11 cellular contexts compared by ENCODE assay signal in the genomic region with DNA sequence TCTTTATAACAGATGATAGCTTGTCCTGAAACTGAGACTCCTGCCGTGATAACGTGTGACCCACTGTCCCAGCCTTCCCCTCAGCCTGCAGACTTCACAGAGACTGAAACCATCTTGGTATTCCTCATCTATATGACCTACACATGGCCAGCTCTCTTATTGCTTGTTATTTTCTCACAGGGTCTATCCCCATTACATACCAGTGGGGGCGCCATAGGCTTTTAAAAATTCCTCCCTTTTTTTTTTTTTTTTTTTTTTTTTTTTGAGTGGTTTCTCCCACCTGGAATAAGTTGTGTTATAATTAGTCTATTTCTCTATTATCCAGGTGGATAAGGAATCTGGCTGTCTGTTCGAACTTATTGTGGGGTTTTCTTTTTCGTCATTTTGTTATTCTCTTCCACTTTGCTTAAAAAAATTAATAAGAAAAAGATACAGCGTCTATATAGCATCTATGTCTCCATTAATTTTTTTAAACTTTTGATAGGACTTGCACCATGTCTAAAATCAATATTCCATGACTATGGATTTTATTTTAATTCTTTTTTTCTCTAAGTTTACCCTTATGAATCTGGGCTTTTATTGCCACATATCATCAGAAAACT. TPM values are rescaled to one million over a fixed set of nuclear protein-coding genes. Genes with fewer than 3 reads are reported as not detected.
DNase-seq lines count a peak whose midpoint lies in the region; ATAC-seq, FAIRE-seq and TF ChIP-seq lines count a peak whose summit lies in the region.
"Had no signal": no experiment of that assay in that cellular context is flagged by ENCODE, and none has a peak within 500 bp of the region (broad histone marks: within the 10 kb centered on the region; RNA-seq: fewer than 3 reads in every experiment).

No MANE protein-coding gene starts in this region.

- no peak for TF ChIP-seq POLR2A in HepG2 (IDR thresholded peaks at IDR 0.05; ENCODE audit: insufficient read depth in 1 of 2, low read depth in 2 of 2, low read length in 2 of 2)

- peak; percentile 73 for ATAC-seq in HepG2
- ATAC-seq in GM19395 (IDR thresholded peaks at IDR 0.05; ENCODE audit: unreplicated experiment) = no peak
- no peak for ATAC-seq in HG03095 (IDR thresholded peaks at IDR 0.05; ENCODE audit: unreplicated experiment)
- ATAC-seq: activated CD8-positive, alpha-beta memory T cell treated with anti-CD3 and anti-CD28 coated beads, Interleukin-2, amount 10 ng/mL, durations not matched to agents 7 days and 5 days had no signal

- TF ChIP-seq EP300 in HepG2 (IDR thresholded peaks at IDR 0.05; ENCODE audit: low read depth in 2 of 2, low read length in 2 of 2) (no peak), HepG2 (CRISPR knock-in tag; IDR thresholded peaks at IDR 0.05; ENCODE audit: borderline replicate concordance) (no peak)

- POLR2A ChIA-PET in HepG2 (lab: Yijun Ruan, JAX) = no interaction called here

- WGBS in HepG2 (ENCODE audit: low lambda C conversion rate) = 70% methylated on average over 6 of the region's 6 CpGs

- H3K27ac ChIP-seq in WERI-Rb-1 = no peak overlapping the region
- no peak overlapping the region for H3K27ac ChIP-seq in HepG2 (ENCODE audit: extremely low read length, insufficient read depth, low read length)

- in situ Hi-C loops in Caki2 (cut with HindIII; ENCODE audit: low pct_unique_long_range_greater_than_20kb, low sequenced_read_pairs) = no loop called here
- in situ Hi-C loops in HepG2 (cut with HindIII; ENCODE audit: extremely low pct_ligation_motif_present, low pct_unique_long_range_greater_than_20kb) = no loop called here

- H4K20me1 ChIP-seq in HepG2 (ENCODE audit: insufficient read depth, low read length) = no peaks in the 10 kb centered on the region

- H2AFZ ChIP-seq in HepG2 (ENCODE audit: low read length) = no peak overlapping the region

- no peaks in the 10 kb centered on the region for H3K79me2 ChIP-seq in HepG2 (ENCODE audit: insufficient read depth, low read length)

- CTCF ChIA-PET in HepG2 (lab: Yijun Ruan, JAX; ENCODE audit: low intra/inter-chr PET ratio, low total read pairs) = interaction anchor here (1.2 kb wide), 2 partner anchors 159 to 762 kb away, joined by 3 to 8 read pairs; no protein-coding TSS in a partner anchor

- intact Hi-C loops in HepG2 (cut with micrococcal nuclease; ENCODE audit: unreplicated experiment) = loop anchor here (5.0 kb wide), 1 partner anchor 761 kb away; no protein-coding TSS in a partner anchor

- H3K4me1 ChIP-seq in HepG2 (ENCODE audit: insufficient read depth, low read length) = no peaks in the 10 kb centered on the region

- TF ChIP-seq CTCF in WERI-Rb-1 (IDR thresholded peaks at IDR 0.05; ENCODE audit: low read depth, low read length) (peak; percentile 30; the same call in 1 of the 2 replicates), HepG2 (CRISPR knock-in tag; IDR thresholded peaks at IDR 0.05) (0 out of 2 replicates have a peak, but pooled peaks have one; percentile 17)

- TF ChIP-seq RAD21 in HepG2 (CRISPR knock-in tag; IDR thresholded peaks at IDR 0.05) = no peak

- no TSS peak for BruUV-seq in HepG2 (replicated peaks; lab: Mats Ljungman, UMichigan)

- no peak overlapping the region for H3K9ac ChIP-seq in HepG2 (ENCODE audit: insufficient read depth, low read depth, low read length)

- H3K4me3 ChIP-seq in WERI-Rb-1 (ENCODE audit: low read depth, low read length) = no peak overlapping the region
- no peak overlapping the region for H3K4me3 ChIP-seq in HepG2 (replicated peaks in 1 of 3; ENCODE audit: insufficient read depth in 1 of 3, low read depth in 2 of 3, low read length in 3 of 3)

- DNase-seq in Caki2 (ENCODE audit: low read depth) = peak; percentile 15
- peak; percentile 28 for DNase-seq in HT-29 (ENCODE audit: low spot score)
- DNase-seq in WERI-Rb-1 = no peak
- peak; percentile 18 for DNase-seq in HepG2 (ENCODE audit: low spot score)
- DNase-seq in AG08396 (ENCODE audit: low spot score) = no peak
- DNase-seq in putamen (ENCODE audit: low spot score) = no peak
- DNase-seq: activated CD8-positive, alpha-beta memory T cell treated with anti-CD3 and anti-CD28 coated beads, Interleukin-2, amount 10 ng/mL, durations not matched to agents 7 days and 5 days; NCI-H524 treated with DMSO at 0.1 percent for 48 hours had no signal

- no peak overlapping the region for H3K4me2 ChIP-seq in HepG2 (ENCODE audit: low read depth, low read length)

- H3K36me3 ChIP-seq in WERI-Rb-1 (no peaks in the 10 kb centered on the region), HepG2 (replicated peaks in 1 of 2; ENCODE audit: control insufficient read depth in 1 of 2, insufficient read depth in 2 of 2, low read length in 2 of 2) (no peaks in the 10 kb centered on the region)

- H3K9me3 ChIP-seq in WERI-Rb-1 (ENCODE audit: severe bottlenecking) (no peaks in the 10 kb centered on the region), HepG2 (ENCODE audit: low read length) (no peaks in the 10 kb centered on the region)

- H3K27me3 ChIP-seq in WERI-Rb-1 (ENCODE audit: insufficient read depth, low read depth, severe bottlenecking) = no peaks in the 10 kb centered on the region
- no peaks in the 10 kb centered on the region for H3K27me3 ChIP-seq in HepG2 (ENCODE audit: control insufficient read depth in 1 of 2, insufficient read depth in 2 of 2, low read length in 2 of 2)

- FAIRE-seq in HepG2 (lab: Jason Lieb, UNC) = peak; percentile 12

TF ChIP-seq in HepG2, 621 proteins besides CTCF, POLR2A, EP300 and RAD21 (continues in another document):
- TF ChIP-seq ZNF235 (CRISPR knock-in tag; IDR thresholded peaks at IDR 0.05; ENCODE audit: borderline replicate concordance) (no peak), ZBTB38 (CRISPR knock-in tag; IDR thresholded peaks at IDR 0.05) (no peak), HHEX (CRISPR knock-in tag; IDR thresholded peaks at IDR 0.05) (no peak), CREM (IDR thresholded peaks at IDR 0.05) (no peak), CREM (CRISPR knock-in tag; IDR thresholded peaks at IDR 0.05) (no peak)

RNA-seq across cellular contexts. Expression of a gene that starts 47.2 kb away (rescaled TPM):
- total RNA-seq in Caki2 (2014; rRNA removed; shearing (Covaris generic); ENCODE audit: low replicate concordance) = 3.2 and 3.7 TPM in 2 replicates
- 0.29 TPM in 1 of 2 replicates, not detected in the other for total RNA-seq in HT-29 (2014; rRNA removed; shearing (Covaris generic))
- 24.3 and 31.7 TPM in 2 replicates for total RNA-seq in HepG2 (2016; rRNA removed; fragmentation: Illumina TruSeq; extraction: Trizol)
- 6.7 and 8.4 TPM in 2 replicates for total RNA-seq in HepG2 (2016; cell fraction: cytosol; rRNA removed; fragmentation: Illumina TruSeq; extraction: Trizol; ENCODE audit: low read depth)
- 22.5 and 30.3 TPM in 2 replicates for total RNA-seq in HepG2 (2016; cell fraction: insoluble cytoplasmic fraction; rRNA removed; fragmentation: Illumina TruSeq; extraction: Trizol)
- total RNA-seq in HepG2 (2016; cell fraction: membrane; rRNA removed; fragmentation: Illumina TruSeq; extraction: Trizol) = 22.4 and 23.0 TPM in 2 replicates
- 16.0 and 17.3 TPM in 2 replicates for total RNA-seq in HepG2 (2016; cell fraction: nucleus; rRNA removed; fragmentation: Illumina TruSeq; extraction: Trizol)
- polyA plus RNA-seq in HepG2 (2011; rRNA removed) = 19.8 and 20.0 TPM in 2 replicates
- 16.9 and 19.2 TPM in 2 replicates for polyA plus RNA-seq in HepG2 (2011; cell fraction: cytosol; rRNA removed)
- polyA plus RNA-seq in HepG2 (2011; cell fraction: nucleus; rRNA removed) = 14.1 and 16.8 TPM in 2 replicates
- 11.2 and 14.3 TPM in 2 replicates for polyA plus RNA-seq in HepG2 (2012)
- 6.2 and 7.5 TPM in 2 replicates for polyA plus RNA-seq in HepG2 (2016; cell fraction: cytosol; fragmentation: Illumina TruSeq; extraction: Trizol; ENCODE audit: low read depth)
- 37.0 and 37.2 TPM in 2 replicates for polyA plus RNA-seq in HepG2 (2016; cell fraction: insoluble cytoplasmic fraction; fragmentation: Illumina TruSeq; extraction: Trizol; ENCODE audit: low read depth)
- 16.2 and 16.5 TPM in 2 replicates for polyA plus RNA-seq in HepG2 (2016; cell fraction: membrane; fragmentation: Illumina TruSeq; extraction: Trizol; ENCODE audit: low read depth)
- polyA plus RNA-seq in HepG2 (2016; cell fraction: nucleus; fragmentation: Illumina TruSeq; extraction: Trizol; ENCODE audit: insufficient read depth, low read depth) = 34.6 and 35.1 TPM in 2 replicates
- polyA minus RNA-seq in HepG2 (2011; rRNA and poly(A)+ RNA removed; ENCODE audit: low replicate concordance) = 64.2 TPM in 1 of 2 replicates, not detected in the other
- 19.9 and 20.0 TPM in 2 replicates for polyA minus RNA-seq in HepG2 (2011; cell fraction: cytosol; rRNA and poly(A)+ RNA removed)
- polyA minus RNA-seq in HepG2 (2011; cell fraction: nucleus; rRNA and poly(A)+ RNA removed) = 8.0 and 12.1 TPM in 2 replicates
- total RNA-seq: activated CD8-positive, alpha-beta memory T cell treated with anti-CD3 and anti-CD28 coated beads, Interleukin-2, amount 10 ng/mL, durations not matched to agents 7 days and 5 days; mononuclear cell had no signal

RNA-seq across cellular contexts. Expression of a gene that starts 53.2 kb away (rescaled TPM):
- total RNA-seq in Caki2 (2014; rRNA removed; shearing (Covaris generic); ENCODE audit: low replicate concordance) = 14.8 and 22.8 TPM in 2 replicates
- total RNA-seq in HT-29 (2014; rRNA removed; shearing (Covaris generic)) = 22.3 and 35.2 TPM in 2 replicates
- total RNA-seq in HepG2 (2016; rRNA removed; fragmentation: Illumina TruSeq; extraction: Trizol) = 2.0 and 4.8 TPM in 2 replicates
- total RNA-seq in HepG2 (2016; cell fraction: cytosol; rRNA removed; fragmentation: Illumina TruSeq; extraction: Trizol; ENCODE audit: low read depth) = 0.81 and 1.1 TPM in 2 replicates
- 1.7 and 5.2 TPM in 2 replicates for total RNA-seq in HepG2 (2016; cell fraction: insoluble cytoplasmic fraction; rRNA removed; fragmentation: Illumina TruSeq; extraction: Trizol)
- 1.2 and 2.1 TPM in 2 replicates for total RNA-seq in HepG2 (2016; cell fraction: membrane; rRNA removed; fragmentation: Illumina TruSeq; extraction: Trizol)
- total RNA-seq in HepG2 (2016; cell fraction: nucleus; rRNA removed; fragmentation: Illumina TruSeq; extraction: Trizol) = 4.5 and 6.6 TPM in 2 replicates
- polyA plus RNA-seq in HepG2 (2011; rRNA removed) = 6.4 and 6.8 TPM in 2 replicates
- polyA plus RNA-seq in HepG2 (2011; cell fraction: cytosol; rRNA removed) = 4.9 and 5.9 TPM in 2 replicates
- polyA plus RNA-seq in HepG2 (2011; cell fraction: nucleus; rRNA removed) = 7.0 and 9.4 TPM in 2 replicates
- 5.4 and 5.6 TPM in 2 replicates for polyA plus RNA-seq in HepG2 (2012)
- polyA plus RNA-seq in HepG2 (2016; cell fraction: cytosol; fragmentation: Illumina TruSeq; extraction: Trizol; ENCODE audit: low read depth) = 0.72 and 1.0 TPM in 2 replicates
- 1.6 and 2.2 TPM in 2 replicates for polyA plus RNA-seq in HepG2 (2016; cell fraction: insoluble cytoplasmic fraction; fragmentation: Illumina TruSeq; extraction: Trizol; ENCODE audit: low read depth)
- polyA plus RNA-seq in HepG2 (2016; cell fraction: membrane; fragmentation: Illumina TruSeq; extraction: Trizol; ENCODE audit: low read depth) = 1.0 and 1.2 TPM in 2 replicates
- 6.4 and 7.4 TPM in 2 replicates for polyA plus RNA-seq in HepG2 (2016; cell fraction: nucleus; fragmentation: Illumina TruSeq; extraction: Trizol; ENCODE audit: insufficient read depth, low read depth)
- polyA minus RNA-seq in HepG2 (2011; rRNA and poly(A)+ RNA removed; ENCODE audit: low replicate concordance) = 8.9 and 31.5 TPM in 2 replicates
- polyA minus RNA-seq in HepG2 (2011; cell fraction: cytosol; rRNA and poly(A)+ RNA removed) = 7.2 and 7.8 TPM in 2 replicates
- 6.8 and 7.2 TPM in 2 replicates for polyA minus RNA-seq in HepG2 (2011; cell fraction: nucleus; rRNA and poly(A)+ RNA removed)

Comparison
In these comparisons a context has a peak if more than half of its experiments do, and no peak if none do; other contexts are left out.
1. DNase-seq: peak in Caki2 (single experiment), HT-29 (single experiment) and HepG2 (single experiment); none in WERI-Rb-1 (single experiment), AG08396 (single experiment) and putamen (single experiment).